16 cellular contexts compared by ENCODE assay signal in the genomic region with DNA sequence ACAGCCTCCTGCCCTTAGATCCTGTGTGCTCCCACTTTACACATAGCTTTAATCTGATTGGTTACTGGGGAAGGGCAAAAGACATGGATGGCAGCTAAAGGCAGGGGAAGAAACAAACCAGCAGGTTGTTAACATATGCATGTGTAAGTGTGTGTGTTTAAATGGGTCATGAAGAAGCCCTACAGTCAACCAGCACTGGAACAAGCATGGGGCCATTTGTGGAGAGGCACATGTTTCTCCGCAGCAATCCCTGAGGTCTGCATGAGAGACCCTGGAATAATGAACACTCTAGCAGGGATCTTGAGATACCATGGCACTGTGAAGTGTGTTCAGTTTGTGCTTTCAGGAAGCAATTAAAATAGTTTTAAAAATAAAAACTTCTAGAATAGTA. TPM values are rescaled to one million over a fixed set of nuclear protein-coding genes. Genes with fewer than 3 reads are reported as not detected.
DNase-seq lines count a peak whose midpoint lies in the region; ATAC-seq and TF ChIP-seq lines count a peak whose summit lies in the region.
"Had no signal": no experiment of that assay in that cellular context is flagged by ENCODE, and none has a peak within 500 bp of the region (broad histone marks: within the 10 kb centered on the region; RNA-seq: fewer than 3 reads in every experiment).

No MANE protein-coding gene starts in this region.

- H3K4me2 ChIP-seq in OCI-LY7 (ENCODE audit: low read length) = peak overlapping the region; percentile 89

- H3K27ac ChIP-seq in OCI-LY7 (ENCODE audit: low read depth, low read length, poor library complexity, severe bottlenecking) = peak overlapping the region; percentile 8
- H3K27ac ChIP-seq: 22Rv1 had no signal

- intact Hi-C loops in OCI-LY7 (cut with micrococcal nuclease; ENCODE audit: unreplicated experiment) (no loop called here), left colon (cut with DNase I, micrococcal nuclease) (no loop called here)

- no peak for ATAC-seq in effector memory CD8-positive, alpha-beta T cell (replicated peaks)
- no peak for ATAC-seq in stimulated activated effector memory CD8-positive, alpha-beta T cell treated with anti-CD3 and anti-CD28 coated beads, Interleukin-12 subunit alpha, Interleukin-12 subunit beta, amount 100 ng/mL, for 72 hours
- ATAC-seq in left colon = no peak
- ATAC-seq in GM21526 (IDR thresholded peaks at IDR 0.05; ENCODE audit: low FRiP score, unreplicated experiment) = no peak
- no peak for ATAC-seq in GM21367 (IDR thresholded peaks at IDR 0.05; ENCODE audit: unreplicated experiment)

- H3K27ac Mint-ChIP-seq in T-helper 1 cell treated with Interleukin-12 subunit alpha and Interleukin-12 subunit beta and Interleukin-4 antibody, amounts not matched to agents 30 μg/mL and 1 μg/mL, for 36 hours = no peak overlapping the region
- H3K27ac Mint-ChIP-seq in effector memory CD8-positive, alpha-beta T cell = peak overlapping the region; percentile 98
- peak overlapping the region; percentile 90 for H3K27ac Mint-ChIP-seq in stimulated activated effector memory CD8-positive, alpha-beta T cell treated with anti-CD3 and anti-CD28 coated beads, Interleukin-12 subunit alpha, Interleukin-12 subunit beta, amount 100 ng/mL, for 72 hours

- peaks cover 31% of the 10 kb centered on the region for H3K36me3 ChIP-seq in OCI-LY7 (ENCODE audit: insufficient read depth, low read length)
- H3K36me3 ChIP-seq: ascending aorta had no signal

- peaks cover 38% of the 10 kb centered on the region for H3K36me3 Mint-ChIP-seq in T-helper 1 cell treated with Interleukin-12 subunit alpha and Interleukin-12 subunit beta and Interleukin-4 antibody, amounts not matched to agents 30 μg/mL and 1 μg/mL, for 36 hours (ENCODE audit: low read depth)
- peaks cover 68% of the 10 kb centered on the region for H3K36me3 Mint-ChIP-seq in effector memory CD8-positive, alpha-beta T cell (ENCODE audit: insufficient read depth)
- peaks cover 42% of the 10 kb centered on the region for H3K36me3 Mint-ChIP-seq in stimulated activated effector memory CD8-positive, alpha-beta T cell treated with anti-CD3 and anti-CD28 coated beads, Interleukin-12 subunit alpha, Interleukin-12 subunit beta, amount 100 ng/mL, for 72 hours

- no peaks in the 10 kb centered on the region for H3K9me3 Mint-ChIP-seq in T-helper 1 cell treated with Interleukin-12 subunit alpha and Interleukin-12 subunit beta and Interleukin-4 antibody, amounts not matched to agents 30 μg/mL and 1 μg/mL, for 36 hours
- no peaks in the 10 kb centered on the region for H3K9me3 Mint-ChIP-seq in effector memory CD8-positive, alpha-beta T cell
- no peaks in the 10 kb centered on the region for H3K9me3 Mint-ChIP-seq in stimulated activated effector memory CD8-positive, alpha-beta T cell treated with anti-CD3 and anti-CD28 coated beads, Interleukin-12 subunit alpha, Interleukin-12 subunit beta, amount 100 ng/mL, for 72 hours

- POLR2A ChIA-PET in OCI-LY7 (lab: Charles Lee) = interaction anchor here (1.2 to 1.5 kb wide), 4 partner anchors 22 to 127 kb away, joined by 3 to 7 read pairs (median 4); no protein-coding TSS in a partner anchor

- TF ChIP-seq CTCF in OCI-LY7 (conservative IDR thresholded peaks at IDR 0.05; ENCODE audit: low read length) = no peak

- peaks cover 82% of the 10 kb centered on the region for H3K4me1 Mint-ChIP-seq in T-helper 1 cell treated with Interleukin-12 subunit alpha and Interleukin-12 subunit beta and Interleukin-4 antibody, amounts not matched to agents 30 μg/mL and 1 μg/mL, for 36 hours (ENCODE audit: low read depth)
- peaks cover 76 to 82% of the 10 kb centered on the region in 2 donors for H3K4me1 Mint-ChIP-seq in effector memory CD8-positive, alpha-beta T cell (ENCODE audit: low read depth in 2 of 2)
- H3K4me1 Mint-ChIP-seq in stimulated activated effector memory CD8-positive, alpha-beta T cell treated with anti-CD3 and anti-CD28 coated beads, Interleukin-12 subunit alpha, Interleukin-12 subunit beta, amount 100 ng/mL, for 72 hours = peaks cover 82% of the 10 kb centered on the region

- H3K4me1 ChIP-seq in OCI-LY7 (ENCODE audit: insufficient read depth, low read length, poor library complexity, severe bottlenecking) = peaks cover 85% of the 10 kb centered on the region

- H3K9me3 ChIP-seq in OCI-LY7 (ENCODE audit: low read length) = no peaks in the 10 kb centered on the region
- H3K9me3 ChIP-seq: ascending aorta had no signal

- no peaks in the 10 kb centered on the region for H3K9me2 ChIP-seq in OCI-LY7 (ENCODE audit: insufficient read depth, low read length)

- peak overlapping the region; percentile 10 for H3K4me3 ChIP-seq in OCI-LY7 (ENCODE audit: low read depth, low read length, poor library complexity, severe bottlenecking)
- H3K4me3 ChIP-seq: ascending aorta, smooth muscle cell had no signal

- H2AFZ ChIP-seq in OCI-LY7 (ENCODE audit: low read length) = no peak overlapping the region

- BruUV-seq in OCI-LY7 (replicated peaks; lab: Mats Ljungman, UMichigan) = no TSS peak

- peak overlapping the region; percentile 96 for H3K4me3 Mint-ChIP-seq in T-helper 1 cell treated with Interleukin-12 subunit alpha and Interleukin-12 subunit beta and Interleukin-4 antibody, amounts not matched to agents 30 μg/mL and 1 μg/mL, for 36 hours
- peak overlapping the region; percentile 97 to 99 for H3K4me3 Mint-ChIP-seq in effector memory CD8-positive, alpha-beta T cell
- peak overlapping the region; percentile 96 for H3K4me3 Mint-ChIP-seq in stimulated activated effector memory CD8-positive, alpha-beta T cell treated with anti-CD3 and anti-CD28 coated beads, Interleukin-12 subunit alpha, Interleukin-12 subunit beta, amount 100 ng/mL, for 72 hours

- CTCF ChIA-PET in OCI-LY7 (lab: Charles Lee; ENCODE audit: unreplicated experiment) = interaction anchor here (1.5 kb wide), 1 partner anchor 102 kb away, joined by 5 read pairs; no protein-coding TSS in a partner anchor

- no peaks in the 10 kb centered on the region for H3K27me3 Mint-ChIP-seq in T-helper 1 cell treated with Interleukin-12 subunit alpha and Interleukin-12 subunit beta and Interleukin-4 antibody, amounts not matched to agents 30 μg/mL and 1 μg/mL, for 36 hours (ENCODE audit: low read depth)
- no peaks in the 10 kb centered on the region for H3K27me3 Mint-ChIP-seq in effector memory CD8-positive, alpha-beta T cell

- DNase-seq in T-helper 1 cell (no peak), OCI-LY7 (ENCODE audit: low spot score) (no peak), left colon (no peak)
- DNase-seq in effector memory CD8-positive, alpha-beta T cell = no peak
- no peak for DNase-seq in stimulated activated effector memory CD8-positive, alpha-beta T cell treated with anti-CD3 and anti-CD28 coated beads, Interleukin-12 subunit alpha, Interleukin-12 subunit beta, amount 100 ng/mL, for 72 hours (ENCODE audit: low spot score in 2 of 2)
- DNase-seq: activated CD4-positive, alpha-beta T cell treated with anti-CD3 and anti-CD28 coated beads for 4 hours; DMS79 treated with DMSO at 0.1 percent for 48 hours; NCI-H1048; NCI-H524 treated with DMSO at 0.1 percent for 48 hours; SHP77 treated with DMSO at 0.1 percent for 48 hours had no signal

- peaks cover 95% of the 10 kb centered on the region for H3K79me2 ChIP-seq in OCI-LY7 (ENCODE audit: insufficient read depth, low read depth, low read length)

- peaks cover 38% of the 10 kb centered on the region; the same call in 1 of the 2 replicates for H4K20me1 ChIP-seq in OCI-LY7 (ENCODE audit: insufficient read depth, low read length)

RNA-seq across cellular contexts. Expression of gene KLF13, which starts 6.0 kb away (rescaled TPM):
- total RNA-seq in OCI-LY7 (2014; rRNA removed; shearing (Covaris generic)) = 62.0 and 64.6 TPM in 2 replicates
- total RNA-seq in OCI-LY7 (2022) = 62.6 and 63.2 TPM in 2 replicates
- total RNA-seq in left colon = 100 to 1,000 TPM in 1 of 2 donors, 10 to 100 TPM in 1; 36.8 to 103 TPM
